Comparison of ENCODE assay signal across 10 cellular contexts in the genomic region with DNA sequence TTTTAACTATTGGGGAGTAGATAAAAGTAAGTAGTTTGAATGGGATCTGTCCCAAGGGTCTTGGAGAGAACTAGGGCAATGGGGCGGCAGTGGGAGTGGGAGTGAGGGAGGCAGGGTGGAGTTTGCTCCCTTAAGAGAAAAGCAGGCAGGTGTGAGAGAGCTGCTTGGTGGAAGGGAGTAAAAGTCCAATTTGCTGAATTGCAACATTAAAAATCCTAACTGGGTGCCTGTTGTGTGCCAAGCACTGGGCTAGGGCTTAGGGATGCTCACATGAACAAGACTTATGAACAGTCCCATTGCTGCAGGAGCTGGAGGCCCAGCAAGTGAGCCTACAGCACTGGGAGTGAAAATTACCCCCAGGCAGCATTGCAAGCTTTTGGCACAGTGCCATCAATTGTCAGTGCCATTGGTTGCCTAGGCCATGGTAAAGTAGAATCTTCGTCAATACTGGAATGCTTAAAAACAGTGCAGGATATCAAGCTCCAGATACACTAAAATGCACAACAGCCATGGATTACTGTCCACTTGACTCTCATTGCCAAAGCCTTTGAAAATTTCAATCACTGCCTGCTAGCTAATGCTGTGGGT.
"Had no signal": no experiment of that assay in that cellular context is flagged by ENCODE, and none has a peak within 500 bp of the region (broad histone marks: within the 10 kb centered on the region; RNA-seq: fewer than 3 reads in every experiment).

No MANE protein-coding gene starts in this region.

- DNase-seq: activated CD4-positive, alpha-beta memory T cell treated with anti-CD3 and anti-CD28 coated beads for 36 hours; activated gamma-delta T cell; activated naive CD8-positive, alpha-beta T cell treated with anti-CD3 and anti-CD28 coated beads for 36 hours; activated T-cell treated with anti-CD3 and anti-CD28 coated beads, Interleukin-2, amount 50 U/mL, for 48 hours; brain microvascular endothelial cell; cerebellar nuclear complex; endodermal cell; lower lobe of right lung; midbrain; stimulated activated CD4-positive, alpha-beta T cell treated with anti-CD3 and anti-CD28 coated beads, Interleukin-15, amount 100 ng/mL, for 24 hours had no signal
